In genomic region chr6:136613477-136613876, GRCh38 we compare ENCODE assay signal across 23 cellular contexts.
A peak's percentile ranks its signal among the peaks of the same experiment; 100 is the strongest.
DNase-seq lines count a peak whose midpoint lies in the region; ATAC-seq and TF ChIP-seq lines count a peak whose summit lies in the region.
"Had no signal": no experiment of that assay in that cellular context is flagged by ENCODE, and none has a peak within 500 bp of the region (broad histone marks: within the 10 kb centered on the region; RNA-seq: fewer than 3 reads in every experiment).

No MANE protein-coding gene starts in this region.

- no peak overlapping the region for H3K27ac Mint-ChIP-seq in activated T-helper 17 cell treated with anti-CD3 and anti-CD28 coated beads, Interleukin-2, amount 50 U/mL, for 72 hours
- H3K27ac Mint-ChIP-seq: activated CD4-positive, alpha-beta T cell treated with anti-CD3 and anti-CD28 coated beads, Interleukin-2, amount 10 ng/mL, durations not matched to agents 7 days and 5 days; activated naive CD8-positive, alpha-beta T cell treated with anti-CD3 and anti-CD28 coated beads, Interleukin-2, amount 50 U/mL, for 24 hours; T-helper 17 cell had no signal

- H3K4me1 ChIP-seq in HAP-1, result peaks cover 30% of the 10 kb centered on the region
- peaks cover 23% of the 10 kb centered on the region for H3K4me1 ChIP-seq in adipocyte (ENCODE audit: control insufficient read depth, insufficient read depth, low read length)
- peaks cover 53% of the 10 kb centered on the region for H3K4me1 ChIP-seq in skeletal muscle satellite cell (ENCODE audit: control insufficient read depth, insufficient read depth, low read length)
- peaks cover 14% of the 10 kb centered on the region for H3K4me1 ChIP-seq in left ventricle myocardium inferior
- H3K4me1 ChIP-seq: Caco-2 had no signal

- H3K9me3 ChIP-seq in HAP-1, result no peaks in the 10 kb centered on the region
- no peaks in the 10 kb centered on the region for H3K9me3 ChIP-seq in adipocyte (ENCODE audit: control insufficient read depth, low read length)
- H3K9me3 ChIP-seq in skeletal muscle satellite cell (replicated peaks; ENCODE audit: low read length), result no peaks in the 10 kb centered on the region
- H3K9me3 ChIP-seq in left ventricle myocardium inferior (replicated peaks), result no peaks in the 10 kb centered on the region
- H3K9me3 ChIP-seq: Caco-2 had no signal

- no peak for ATAC-seq in activated T-helper 17 cell treated with anti-CD3 and anti-CD28 coated beads, Interleukin-2, amount 50 U/mL, for 72 hours (replicated peaks)
- ATAC-seq: activated naive CD8-positive, alpha-beta T cell treated with anti-CD3 and anti-CD28 coated beads, Interleukin-2, amount 50 U/mL, for 24 hours; PC-3; T-helper 17 cell had no signal

- H3K36me3 ChIP-seq in HAP-1 (replicated peaks) (no peaks in the 10 kb centered on the region), adipocyte (ENCODE audit: control insufficient read depth, insufficient read depth, low read length, severe bottlenecking) (no peaks in the 10 kb centered on the region), skeletal muscle satellite cell (ENCODE audit: insufficient read depth, low read length) (peaks cover 8% of the 10 kb centered on the region), left ventricle myocardium inferior (peaks cover 22% of the 10 kb centered on the region)
- H3K36me3 ChIP-seq: cardiac muscle cell had no signal

- intact Hi-C loops in left ventricle myocardium inferior (cut with micrococcal nuclease), result no loop called here

- H3K4me1 Mint-ChIP-seq in activated T-helper 17 cell treated with anti-CD3 and anti-CD28 coated beads, Interleukin-2, amount 50 U/mL, for 72 hours, result peaks cover 13% of the 10 kb centered on the region

- peak; percentile 30 to 80 for DNase-seq in HAP-1 (ENCODE audit: low spot score in 2 of 2)
- peak; percentile 78 for DNase-seq in adipocyte (ENCODE audit: low read depth)
- peak; percentile 41 for DNase-seq in fibroblast of the aortic adventitia (ENCODE audit: low read depth)
- no peak for DNase-seq in left ventricle myocardium inferior
- DNase-seq in occipital lobe (lab: John Stamatoyannopoulos, UW), result no peak
- no peak for DNase-seq in stimulated activated CD4-positive, alpha-beta T cell treated with anti-CD3 and anti-CD28 coated beads, Interleukin-4, amount 100 ng/mL, for 4 hours
- DNase-seq: activated CD4-positive, alpha-beta T cell treated with anti-CD3 and anti-CD28 coated beads, Interleukin-2, amount 10 ng/mL, durations not matched to agents 7 days and 5 days; activated CD8-positive, alpha-beta memory T cell treated with anti-CD3 and anti-CD28 coated beads, Interleukin-2, amount 50 U/mL, for 4 hours; activated effector memory CD4-positive, alpha-beta T cell treated with Interleukin-2 at 50 U/mL for 16 hours; activated naive CD8-positive, alpha-beta T cell treated with anti-CD3 and anti-CD28 coated beads, Interleukin-2, amount 50 U/mL, for 24 hours; Caco-2; NCI-H187; NCI-H2227 treated with DMSO at 0.1 percent for 48 hours; NCI-H82; PC-3; substantia nigra; T-helper 17 cell had no signal

- in situ Hi-C loops in HAP-1 (cut with MboI; ENCODE audit: low sequenced_read_pairs), result no loop called here

- H3K9ac ChIP-seq in adipocyte (ENCODE audit: low read length) (no peak overlapping the region), skeletal muscle satellite cell (ENCODE audit: low read depth, low read length) (peak overlapping the region; percentile 55)

- H3K9me3 Mint-ChIP-seq in activated T-helper 17 cell treated with anti-CD3 and anti-CD28 coated beads, Interleukin-2, amount 50 U/mL, for 72 hours, result no peaks in the 10 kb centered on the region
- H3K9me3 Mint-ChIP-seq: activated CD4-positive, alpha-beta T cell treated with anti-CD3 and anti-CD28 coated beads, Interleukin-2, amount 10 ng/mL, durations not matched to agents 7 days and 5 days; activated naive CD8-positive, alpha-beta T cell treated with anti-CD3 and anti-CD28 coated beads, Interleukin-2, amount 50 U/mL, for 24 hours; neural crest cell had no signal

- no peak overlapping the region for H3K4me3 Mint-ChIP-seq in activated T-helper 17 cell treated with anti-CD3 and anti-CD28 coated beads, Interleukin-2, amount 50 U/mL, for 72 hours
- H3K4me3 Mint-ChIP-seq: activated CD4-positive, alpha-beta T cell treated with anti-CD3 and anti-CD28 coated beads, Interleukin-2, amount 10 ng/mL, durations not matched to agents 7 days and 5 days; activated naive CD8-positive, alpha-beta T cell treated with anti-CD3 and anti-CD28 coated beads, Interleukin-2, amount 50 U/mL, for 24 hours; neural crest cell; T-helper 17 cell had no signal

- no peaks in the 10 kb centered on the region for H3K27me3 Mint-ChIP-seq in activated T-helper 17 cell treated with anti-CD3 and anti-CD28 coated beads, Interleukin-2, amount 50 U/mL, for 72 hours
- H3K27me3 Mint-ChIP-seq: activated CD4-positive, alpha-beta T cell treated with anti-CD3 and anti-CD28 coated beads, Interleukin-2, amount 10 ng/mL, durations not matched to agents 7 days and 5 days; activated naive CD8-positive, alpha-beta T cell treated with anti-CD3 and anti-CD28 coated beads, Interleukin-2, amount 50 U/mL, for 24 hours; T-helper 17 cell had no signal

- H3K4me2 ChIP-seq in skeletal muscle satellite cell (ENCODE audit: low read length), result peak overlapping the region; percentile 39

- TF ChIP-seq CTCF in fibroblast of the aortic adventitia (IDR thresholded peaks at IDR 0.05; ENCODE audit: insufficient read depth, low read length), result no peak
- no peak for TF ChIP-seq CTCF in left ventricle myocardium inferior (IDR thresholded peaks at IDR 0.05; ENCODE audit: borderline replicate concordance)

- H3K27me3 ChIP-seq in HAP-1 (ENCODE audit: low read depth) (no peaks in the 10 kb centered on the region), adipocyte (replicated peaks; ENCODE audit: control insufficient read depth, insufficient read depth, low read length) (no peaks in the 10 kb centered on the region), skeletal muscle satellite cell (ENCODE audit: control insufficient read depth, insufficient read depth, low read length) (no peaks in the 10 kb centered on the region), left ventricle myocardium inferior (ENCODE audit: low read depth) (no peaks in the 10 kb centered on the region)
- H3K27me3 ChIP-seq: cardiac muscle cell had no signal

- no peak overlapping the region for H3K4me3 ChIP-seq in HAP-1
- H3K4me3 ChIP-seq in adipocyte (ENCODE audit: low read length), result no peak overlapping the region
- no peak overlapping the region for H3K4me3 ChIP-seq in fibroblast of the aortic adventitia (ENCODE audit: low read depth, low read length)
- H3K4me3 ChIP-seq in skeletal muscle satellite cell (ENCODE audit: low read length), result no peak overlapping the region
- no peak overlapping the region for H3K4me3 ChIP-seq in left ventricle myocardium inferior
- H3K4me3 ChIP-seq: cardiac muscle cell had no signal

- peaks cover 70% of the 10 kb centered on the region for H3K36me3 Mint-ChIP-seq in activated T-helper 17 cell treated with anti-CD3 and anti-CD28 coated beads, Interleukin-2, amount 50 U/mL, for 72 hours (ENCODE audit: low read depth)

- no peak overlapping the region for H3K27ac ChIP-seq in left ventricle myocardium inferior (replicated peaks)
- H3K27ac ChIP-seq: cardiac muscle cell, epithelial cell of prostate, HL-60 had no signal

Comparison
In these comparisons a context has a peak if more than half of its experiments do, and no peak if none do; other contexts are left out.
1. DNase-seq: peak in HAP-1 (2 of 2), adipocyte (single experiment) and fibroblast of the aortic adventitia (single experiment); none in left ventricle myocardium inferior (single experiment), occipital lobe (single experiment) and stimulated activated CD4-positive, alpha-beta T cell treated with anti-CD3 and anti-CD28 coated beads, Interleukin-4, amount 100 ng/mL, for 4 hours (0 of 2).